Comparison of ENCODE assay signal across 18 cellular contexts in the genomic region with DNA sequence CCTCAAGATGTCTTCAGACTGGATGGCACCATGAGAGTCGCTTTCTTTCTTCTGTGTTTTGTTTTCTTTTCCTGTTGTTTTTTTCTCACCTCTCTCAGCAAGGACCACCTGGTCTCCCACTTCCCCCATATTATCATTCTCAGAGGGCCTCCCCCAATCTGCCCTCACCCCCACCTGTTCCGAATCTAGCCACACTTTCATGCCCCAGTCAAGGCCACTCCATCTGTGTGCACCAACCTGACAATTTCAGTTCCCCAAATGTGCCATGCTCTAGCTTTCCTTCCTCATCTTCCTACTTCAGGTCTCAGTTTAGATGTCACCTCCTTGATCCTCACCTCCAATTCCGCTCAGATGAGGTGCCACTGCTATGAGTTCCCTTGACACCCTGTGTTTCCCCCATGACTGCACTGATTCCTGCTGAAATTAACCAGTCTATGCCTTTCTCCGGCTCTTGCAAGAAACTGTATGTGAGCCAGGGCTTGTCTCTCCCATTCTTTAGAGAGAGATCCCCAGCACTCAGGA.
DNase-seq lines count a peak whose midpoint lies in the region; ATAC-seq and TF ChIP-seq lines count a peak whose summit lies in the region.
"Had no signal": no experiment of that assay in that cellular context is flagged by ENCODE, and none has a peak within 500 bp of the region (broad histone marks: within the 10 kb centered on the region; RNA-seq: fewer than 3 reads in every experiment).

No MANE protein-coding gene starts in this region.

- H3K27ac ChIP-seq in DOHH2 (ENCODE audit: low read depth, low read length) (no peak overlapping the region), Karpas-422 (ENCODE audit: low read length) (no peak overlapping the region), esophagus squamous epithelium (peak overlapping the region in 3 of 4 donors; percentile 3 to 77 (median 65)), neural progenitor cell (no peak overlapping the region)
- H3K27ac ChIP-seq in CD4-positive, alpha-beta memory T cell (ENCODE audit: low read depth, low read length), result no peak overlapping the region
- H3K27ac ChIP-seq: coronary artery, suprapubic skin had no signal

- H3K27me3 Mint-ChIP-seq in neural progenitor cell (ENCODE audit: insufficient read depth, low read depth), result peaks cover 2% of the 10 kb centered on the region
- peaks cover 0 to 2% of the 10 kb centered on the region in 2 donors for H3K27me3 Mint-ChIP-seq in CD4-positive, alpha-beta memory T cell

- no peaks in the 10 kb centered on the region for H3K79me2 ChIP-seq in DOHH2 (ENCODE audit: control insufficient read depth, low read length)
- H3K79me2 ChIP-seq in Karpas-422 (ENCODE audit: low read length), result no peaks in the 10 kb centered on the region
- no peaks in the 10 kb centered on the region for H3K79me2 ChIP-seq in neural progenitor cell (ENCODE audit: low read depth)

- WGBS in esophagus squamous epithelium, 2 donors, result 77 to 82% methylated on average over 4 of the region's 4 CpGs

- H3K36me3 ChIP-seq in DOHH2 (ENCODE audit: control insufficient read depth, low read length), result no peaks in the 10 kb centered on the region
- H3K36me3 ChIP-seq in Karpas-422 (ENCODE audit: insufficient read depth, low read length), result no peaks in the 10 kb centered on the region
- H3K36me3 ChIP-seq in esophagus squamous epithelium, result no peaks in the 10 kb centered on the region
- no peaks in the 10 kb centered on the region for H3K36me3 ChIP-seq in neural progenitor cell
- no peaks in the 10 kb centered on the region for H3K36me3 ChIP-seq in CD4-positive, alpha-beta memory T cell (ENCODE audit: insufficient read depth, low read length)
- H3K36me3 ChIP-seq: HAP-1, suprapubic skin had no signal

- H3K27me3 ChIP-seq in DOHH2 (ENCODE audit: control insufficient read depth, low read length) (no peaks in the 10 kb centered on the region), Karpas-422 (ENCODE audit: low read length) (no peaks in the 10 kb centered on the region), esophagus squamous epithelium (no peaks in the 10 kb centered on the region), neural progenitor cell (no peaks in the 10 kb centered on the region)
- H3K27me3 ChIP-seq in CD4-positive, alpha-beta memory T cell (ENCODE audit: insufficient read depth, low read length), result no peaks in the 10 kb centered on the region
- H3K27me3 ChIP-seq: suprapubic skin had no signal

- DNase-seq in Karpas-422, result peak; percentile 59
- no peak for DNase-seq in esophagus squamous epithelium (lab: John Stamatoyannopoulos, UW)
- no peak for DNase-seq in neural progenitor cell (ENCODE audit: low spot score)
- no peak for DNase-seq in RKO (ENCODE audit: low spot score)
- DNase-seq in activated CD4-positive, alpha-beta T cell treated with anti-CD3 and anti-CD28 coated beads for 4 hours, result no peak
- no peak for DNase-seq in CD4-positive, alpha-beta memory T cell
- DNase-seq: activated effector memory CD4-positive, alpha-beta T cell treated with Interleukin-2 at 50 U/mL for 16 hours; DMS 273 treated with DMSO at 0.1 percent for 48 hours; head of caudate nucleus; left ventricle myocardium superior; NCI-H2107; NCI-H510A treated with DMSO at 0.1 percent for 48 hours; Right ventricle myocardium superior had no signal

- no peaks in the 10 kb centered on the region for H3K9me2 ChIP-seq in DOHH2 (replicated peaks; ENCODE audit: control insufficient read depth, low read length)
- H3K9me2 ChIP-seq in Karpas-422 (replicated peaks; ENCODE audit: insufficient read depth, low read length), result no peaks in the 10 kb centered on the region; the same call in 1 of the 2 replicates

- TF ChIP-seq CTCF in DOHH2 (IDR thresholded peaks at IDR 0.05; ENCODE audit: low read depth, low read length, poor library complexity, severe bottlenecking) (no peak), esophagus squamous epithelium (IDR thresholded peaks at IDR 0.05) (no peak), neural progenitor cell (IDR thresholded peaks at IDR 0.05) (no peak)

- no peak for TF ChIP-seq POLR2A in esophagus squamous epithelium (IDR thresholded peaks at IDR 0.05)

- H3K9me3 Mint-ChIP-seq in neural progenitor cell, result peaks cover 3% of the 10 kb centered on the region
- H3K9me3 Mint-ChIP-seq in CD4-positive, alpha-beta memory T cell, result peaks cover 0 to 2% (median under 1%) of the 10 kb centered on the region in 8 donors

- no peaks in the 10 kb centered on the region for H3F3A ChIP-seq in DOHH2 (ENCODE audit: control insufficient read depth, insufficient read depth)
- H3F3A ChIP-seq in neural progenitor cell (ENCODE audit: low read depth), result peaks cover 49% of the 10 kb centered on the region

- H3K9ac ChIP-seq in Karpas-422 (ENCODE audit: low read length) (no peak overlapping the region), neural progenitor cell (no peak overlapping the region)

- H3K4me2 ChIP-seq in DOHH2 (ENCODE audit: low read length) (peak overlapping the region; percentile 24), Karpas-422 (ENCODE audit: low read depth, low read length, poor library complexity, severe bottlenecking) (peak overlapping the region; percentile 28), neural progenitor cell (peak overlapping the region; percentile 7)

- H3K4me1 ChIP-seq in DOHH2 (ENCODE audit: control insufficient read depth, low read length) (peaks cover 31% of the 10 kb centered on the region), Karpas-422 (ENCODE audit: low read length) (peaks cover 24% of the 10 kb centered on the region), esophagus squamous epithelium (peaks cover 17 to 76% (median 27%) of the 10 kb centered on the region in 3 donors), neural progenitor cell (peaks cover 81% of the 10 kb centered on the region)
- no peaks in the 10 kb centered on the region for H3K4me1 ChIP-seq in CD4-positive, alpha-beta memory T cell (ENCODE audit: insufficient read depth, low read length)

- no peaks in the 10 kb centered on the region for H3K36me3 Mint-ChIP-seq in neural progenitor cell
- H3K36me3 Mint-ChIP-seq in CD4-positive, alpha-beta memory T cell, result no peaks in the 10 kb centered on the region

- H4K20me1 ChIP-seq in DOHH2 (ENCODE audit: control insufficient read depth, insufficient read depth, low read depth, low read length), result no peaks in the 10 kb centered on the region
- H4K20me1 ChIP-seq in Karpas-422 (ENCODE audit: insufficient read depth, low read depth, low read length), result no peaks in the 10 kb centered on the region
- peaks cover 5% of the 10 kb centered on the region for H4K20me1 ChIP-seq in neural progenitor cell (ENCODE audit: low read depth)

- intact Hi-C loops in esophagus squamous epithelium (cut with DNase I), result no loop called here
- intact Hi-C loops in CD4-positive, alpha-beta memory T cell (cut with micrococcal nuclease), result no loop called here

- H2AFZ ChIP-seq in Karpas-422 (ENCODE audit: low read length), result no peak overlapping the region
- no peak overlapping the region for H2AFZ ChIP-seq in neural progenitor cell (replicated peaks)

- H3K4me3 ChIP-seq in DOHH2 (ENCODE audit: low read length) (no peak overlapping the region), Karpas-422 (ENCODE audit: low read length) (no peak overlapping the region), esophagus squamous epithelium (no peak overlapping the region), neural progenitor cell (no peak overlapping the region)
- H3K4me3 ChIP-seq in CD4-positive, alpha-beta memory T cell (ENCODE audit: low read length in 2 of 2), result no peak overlapping the region
- H3K4me3 ChIP-seq: coronary artery, HAP-1, suprapubic skin had no signal

- peak overlapping the region; percentile 17 for H3K4me3 Mint-ChIP-seq in neural progenitor cell
- peak overlapping the region in 1 of 8 donors; percentile 1 for H3K4me3 Mint-ChIP-seq in CD4-positive, alpha-beta memory T cell

- peaks cover 69% of the 10 kb centered on the region for H3K4me1 Mint-ChIP-seq in neural progenitor cell
- H3K4me1 Mint-ChIP-seq in CD4-positive, alpha-beta memory T cell, result no peaks in the 10 kb centered on the region

- H3K9me3 ChIP-seq in DOHH2 (ENCODE audit: control insufficient read depth, insufficient read depth, low read length) (no peaks in the 10 kb centered on the region), Karpas-422 (ENCODE audit: low read length) (no peaks in the 10 kb centered on the region), esophagus squamous epithelium (no peaks in the 10 kb centered on the region), neural progenitor cell (ENCODE audit: low read depth) (no peaks in the 10 kb centered on the region)
- no peaks in the 10 kb centered on the region for H3K9me3 ChIP-seq in CD4-positive, alpha-beta memory T cell (ENCODE audit: control insufficient read depth in 1 of 2, low read length in 2 of 2)
- H3K9me3 ChIP-seq: HAP-1, suprapubic skin had no signal

- no peak for ATAC-seq in HG02623 (IDR thresholded peaks at IDR 0.05; ENCODE audit: unreplicated experiment)

- CTCF ChIA-PET in CD4-positive, alpha-beta memory T cell (lab: Charles Lee; ENCODE audit: partially characterized antibody), result no interaction called here

- POLR2A ChIA-PET in CD4-positive, alpha-beta memory T cell (lab: Charles Lee; ENCODE audit: partially characterized antibody), result no interaction called here

- peak overlapping the region; percentile 73 for H3K27ac Mint-ChIP-seq in neural progenitor cell
- no peak overlapping the region for H3K27ac Mint-ChIP-seq in CD4-positive, alpha-beta memory T cell

Comparison
In these comparisons a context has a peak if more than half of its experiments do, and no peak if none do; other contexts are left out.
1. H3K27ac ChIP-seq: peak in esophagus squamous epithelium (3 of 4); none in DOHH2 (single experiment), Karpas-422 (single experiment), neural progenitor cell (single experiment) and CD4-positive, alpha-beta memory T cell (single experiment).
2. Peak in every context shown above with its lines, with median percentiles within 50 percentile points of each other: H3K4me2 ChIP-seq.